22 cellular contexts compared by ENCODE assay signal in the genomic region with DNA sequence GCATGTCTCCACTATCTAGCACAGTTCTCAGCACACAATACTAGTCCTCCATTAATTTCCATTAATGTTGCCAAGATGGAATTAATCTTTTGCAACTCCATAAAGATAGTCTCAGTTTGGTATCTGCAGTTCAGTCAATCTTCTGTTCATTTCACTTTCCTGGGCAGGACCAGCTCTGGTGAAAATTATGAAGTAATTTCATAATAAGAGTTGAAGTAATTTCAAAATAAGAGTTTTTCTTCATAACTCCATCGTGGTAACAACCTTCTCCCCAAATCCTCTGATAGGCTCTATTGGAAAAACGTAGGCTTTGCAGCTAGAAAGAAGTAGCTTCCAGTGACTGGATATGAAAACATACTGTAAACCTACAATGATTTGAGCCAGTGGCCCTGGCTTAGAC.
DNase-seq lines count a peak whose midpoint lies in the region; ATAC-seq lines count a peak whose summit lies in the region.
"Had no signal": no experiment of that assay in that cellular context is flagged by ENCODE, and none has a peak within 500 bp of the region (broad histone marks: within the 10 kb centered on the region; RNA-seq: fewer than 3 reads in every experiment).

No MANE protein-coding gene starts in this region.

- DNase-seq in NCI-H1105 treated with DMSO at 0.1 percent for 48 hours (lab: John Stamatoyannopoulos, UW) (peak; percentile 6), NCI-H1105 (lab: John Stamatoyannopoulos, UW) (no peak), NCI-H82 (lab: John Stamatoyannopoulos, UW) (peak; percentile 14), NCI-H82 treated with DMSO at 0.1 percent for 48 hours (lab: John Stamatoyannopoulos, UW; ENCODE audit: unreplicated experiment) (no peak), OCI-M1 (lab: John Stamatoyannopoulos, UW) (peak; percentile 16)
- no peak for DNase-seq in activated CD8-positive, alpha-beta memory T cell treated with anti-CD3 and anti-CD28 coated beads for 24 hours
- DNase-seq: 8988T; ACHN; BE2C; C1 segment of cervical spinal cord; CD4-positive, alpha-beta memory T cell; CD4-positive, CD25-positive, alpha-beta regulatory T cell; CD8-positive, alpha-beta memory T cell; COR-L47; DMS153; DMS53; DMS79; DND-41; EL; GDM1 had no signal

- ATAC-seq in HG02571 (IDR thresholded peaks at IDR 0.05; ENCODE audit: unreplicated experiment) = no peak
- ATAC-seq: GM12878 had no signal

Comparison
In these comparisons a context has a peak if more than half of its experiments do, and no peak if none do; other contexts are left out.
1. DNase-seq: peak in NCI-H1105 treated with DMSO at 0.1 percent for 48 hours (single experiment), NCI-H82 (single experiment) and OCI-M1 (single experiment); none in NCI-H1105 (single experiment), NCI-H82 treated with DMSO at 0.1 percent for 48 hours (single experiment) and activated CD8-positive, alpha-beta memory T cell treated with anti-CD3 and anti-CD28 coated beads for 24 hours (single experiment).